In genomic region chr7:108308276-108308675, GRCh38 we compare ENCODE assay signal across 21 cellular contexts.
DNase-seq lines count a peak whose midpoint lies in the region; ATAC-seq, FAIRE-seq and TF ChIP-seq lines count a peak whose summit lies in the region.
"Had no signal": no experiment of that assay in that cellular context is flagged by ENCODE, and none has a peak within 500 bp of the region (broad histone marks: within the 10 kb centered on the region; RNA-seq: fewer than 3 reads in every experiment).

No MANE protein-coding gene starts in this region.

- intact Hi-C loops in HepG2 (cut with micrococcal nuclease; ENCODE audit: unreplicated experiment), result no loop called here
- intact Hi-C loops in upper lobe of right lung (cut with DNase I), result no loop called here

- no peak for FAIRE-seq in HepG2 (lab: Jason Lieb, UNC)

- no peak overlapping the region for H2AFZ ChIP-seq in Karpas-422 (ENCODE audit: low read length)
- no peak overlapping the region for H2AFZ ChIP-seq in HepG2 (ENCODE audit: low read length)

- H3K27me3 ChIP-seq in Karpas-422 (ENCODE audit: low read length) (no peaks in the 10 kb centered on the region), HepG2 (ENCODE audit: control insufficient read depth in 1 of 2, insufficient read depth in 2 of 2, low read length in 2 of 2) (no peaks in the 10 kb centered on the region), upper lobe of right lung (no peaks in the 10 kb centered on the region)

- TF ChIP-seq CTCF in astrocyte of the spinal cord (IDR thresholded peaks at IDR 0.05; ENCODE audit: low read depth, low read length) (no peak), osteocyte (IDR thresholded peaks at IDR 0.05) (no peak), HepG2 (CRISPR knock-in tag; IDR thresholded peaks at IDR 0.05) (no peak), upper lobe of right lung (IDR thresholded peaks at IDR 0.05) (no peak)

- H3K36me3 ChIP-seq in Karpas-422 (ENCODE audit: insufficient read depth, low read length), result no peaks in the 10 kb centered on the region
- no peaks in the 10 kb centered on the region for H3K36me3 ChIP-seq in HepG2 (replicated peaks in 1 of 2; ENCODE audit: control insufficient read depth in 1 of 2, insufficient read depth in 2 of 2, low read length in 2 of 2)
- no peaks in the 10 kb centered on the region for H3K36me3 ChIP-seq in upper lobe of right lung
- H3K36me3 ChIP-seq: prostate gland had no signal

- H3K4me3 Mint-ChIP-seq in osteocyte (ENCODE audit: unreplicated experiment), result peak overlapping the region; percentile 26
- H3K4me3 Mint-ChIP-seq: activated T-cell treated with anti-CD3 and anti-CD28 coated beads, Interleukin-2, amount 50 U/mL, for 24 hours; CD8-positive, alpha-beta memory T cell; naive B cell had no signal

- TF ChIP-seq EP300 in HepG2 (IDR thresholded peaks at IDR 0.05; ENCODE audit: low read depth in 2 of 2, low read length in 2 of 2) (no peak), HepG2 (CRISPR knock-in tag; IDR thresholded peaks at IDR 0.05; ENCODE audit: borderline replicate concordance) (no peak)

- H3K36me3 Mint-ChIP-seq in osteocyte (ENCODE audit: unreplicated experiment), result no peaks in the 10 kb centered on the region
- H3K36me3 Mint-ChIP-seq: CD8-positive, alpha-beta memory T cell; naive B cell had no signal

- TF ChIP-seq POLR2A in HepG2 (IDR thresholded peaks at IDR 0.05; ENCODE audit: insufficient read depth in 1 of 2, low read depth in 2 of 2, low read length in 2 of 2), result no peak

- WGBS in HepG2 (ENCODE audit: low lambda C conversion rate), result 23% methylated on average over 3 of the region's 3 CpGs

- ATAC-seq in HepG2 (no peak), upper lobe of right lung (no peak)

- POLR2A ChIA-PET in HepG2 (lab: Yijun Ruan, JAX), result no interaction called here

- no peaks in the 10 kb centered on the region for H3K27me3 Mint-ChIP-seq in osteocyte (ENCODE audit: unreplicated experiment)
- H3K27me3 Mint-ChIP-seq: CD8-positive, alpha-beta memory T cell had no signal

- H3K27ac ChIP-seq in Karpas-422 (ENCODE audit: low read length) (no peak overlapping the region), HepG2 (ENCODE audit: extremely low read length, insufficient read depth, low read length) (no peak overlapping the region), upper lobe of right lung (no peak overlapping the region)
- H3K27ac ChIP-seq: prostate gland had no signal

- peak overlapping the region; percentile 88 for H3K27ac Mint-ChIP-seq in osteocyte (ENCODE audit: unreplicated experiment)
- H3K27ac Mint-ChIP-seq: activated T-cell treated with anti-CD3 and anti-CD28 coated beads, Interleukin-2, amount 50 U/mL, for 24 hours; CD8-positive, alpha-beta memory T cell; naive B cell had no signal

- H3K9me3 Mint-ChIP-seq in osteocyte (ENCODE audit: unreplicated experiment), result no peaks in the 10 kb centered on the region
- H3K9me3 Mint-ChIP-seq: activated T-cell treated with anti-CD3 and anti-CD28 coated beads, Interleukin-2, amount 50 U/mL, for 24 hours; CD8-positive, alpha-beta memory T cell; naive B cell had no signal

- no peaks in the 10 kb centered on the region for H4K20me1 ChIP-seq in Karpas-422 (ENCODE audit: insufficient read depth, low read depth, low read length)
- H4K20me1 ChIP-seq in HepG2 (ENCODE audit: insufficient read depth, low read length), result no peaks in the 10 kb centered on the region

- H3K4me1 Mint-ChIP-seq in osteocyte (ENCODE audit: unreplicated experiment), result peaks cover 77% of the 10 kb centered on the region
- H3K4me1 Mint-ChIP-seq: CD8-positive, alpha-beta memory T cell had no signal

- DNase-seq in Karpas-422 (peak; percentile 24), astrocyte of the spinal cord (ENCODE audit: low read depth, low spot score) (peak; percentile 48), fibroblast of gingiva (ENCODE audit: low read depth) (peak; percentile 93), osteocyte (ENCODE audit: extremely low spot score, unreplicated experiment) (no peak), HepG2 (ENCODE audit: low spot score) (no peak), upper lobe of right lung (no peak), DMS153 treated with DMSO at 0.1 percent for 48 hours (lab: John Stamatoyannopoulos, UW; ENCODE audit: unreplicated experiment) (no peak), islet precursor cell (no peak)
- DNase-seq: activated CD4-positive, alpha-beta T cell treated with anti-CD3 and anti-CD28 coated beads, Interleukin-2, amount 50 U/mL, for 4 hours; activated naive CD4-positive, alpha-beta T cell treated with anti-CD3 and anti-CD28 coated beads, Interleukin-2, amount 50 U/mL, for 16 hours; activated T-cell treated with anti-CD3 and anti-CD28 coated beads, Interleukin-2, amount 50 U/mL, for 24 hours; CD8-positive, alpha-beta memory T cell; central memory CD4-positive, alpha-beta T cell; Kasumi-1; naive B cell; NCI-H1417; RPMI8226; stimulated activated naive CD4-positive, alpha-beta T cell treated with Interleukin-2 at 50 U/mL for 16 hours; SW 1271 had no signal

- H3K4me1 ChIP-seq in Karpas-422 (ENCODE audit: low read length), result no peaks in the 10 kb centered on the region
- H3K4me1 ChIP-seq in HepG2 (ENCODE audit: insufficient read depth, low read length), result no peaks in the 10 kb centered on the region
- H3K4me1 ChIP-seq in upper lobe of right lung, result no peaks in the 10 kb centered on the region
- H3K4me1 ChIP-seq: prostate gland had no signal

- H3K9ac ChIP-seq in Karpas-422 (ENCODE audit: low read length), result no peak overlapping the region
- H3K9ac ChIP-seq in HepG2 (ENCODE audit: insufficient read depth, low read depth, low read length), result no peak overlapping the region

- H3K4me3 ChIP-seq in Karpas-422 (ENCODE audit: low read length) (no peak overlapping the region), astrocyte of the spinal cord (ENCODE audit: low read depth, low read length) (no peak overlapping the region), HepG2 (replicated peaks in 1 of 3; ENCODE audit: insufficient read depth in 1 of 3, low read depth in 2 of 3, low read length in 3 of 3) (no peak overlapping the region), upper lobe of right lung (no peak overlapping the region)
- H3K4me3 ChIP-seq: lung, prostate gland had no signal

- CTCF ChIA-PET in HepG2 (lab: Yijun Ruan, JAX; ENCODE audit: low intra/inter-chr PET ratio, low total read pairs), result no interaction called here

- no peaks in the 10 kb centered on the region for H3K79me2 ChIP-seq in Karpas-422 (ENCODE audit: low read length)
- H3K79me2 ChIP-seq in HepG2 (ENCODE audit: insufficient read depth, low read length), result no peaks in the 10 kb centered on the region

- in situ Hi-C loops in astrocyte of the spinal cord (cut with HindIII; ENCODE audit: low sequenced_read_pairs), result no loop called here
- in situ Hi-C loops in HepG2 (cut with HindIII; ENCODE audit: extremely low pct_ligation_motif_present, low pct_unique_long_range_greater_than_20kb), result no loop called here

- H3K4me2 ChIP-seq in Karpas-422 (ENCODE audit: low read depth, low read length, poor library complexity, severe bottlenecking), result no peak overlapping the region
- H3K4me2 ChIP-seq in HepG2 (ENCODE audit: low read depth, low read length), result no peak overlapping the region

- no peak for TF ChIP-seq RAD21 in HepG2 (CRISPR knock-in tag; IDR thresholded peaks at IDR 0.05)

- no TSS peak for BruUV-seq in HepG2 (replicated peaks; lab: Mats Ljungman, UMichigan)

- H3K9me2 ChIP-seq in Karpas-422 (replicated peaks; ENCODE audit: insufficient read depth, low read length), result no peaks in the 10 kb centered on the region

- H3K9me3 ChIP-seq in Karpas-422 (ENCODE audit: low read length) (no peaks in the 10 kb centered on the region), HepG2 (ENCODE audit: low read length) (no peaks in the 10 kb centered on the region), upper lobe of right lung (no peaks in the 10 kb centered on the region)
- H3K9me3 ChIP-seq: prostate gland had no signal

TF ChIP-seq in HepG2, 621 proteins besides CTCF, POLR2A, EP300 and RAD21:
- TF ChIP-seq WIZ (CRISPR knock-in tag; IDR thresholded peaks at IDR 0.05) (no peak), ZNF879 (CRISPR knock-in tag; IDR thresholded peaks at IDR 0.05) (no peak), TEAD2 (CRISPR knock-in tag; IDR thresholded peaks at IDR 0.05) (no peak), KLF15 (CRISPR knock-in tag; IDR thresholded peaks at IDR 0.05; ENCODE audit: borderline replicate concordance) (no peak), ZNF317 (CRISPR knock-in tag; IDR thresholded peaks at IDR 0.05) (no peak), JDP2 (CRISPR knock-in tag; IDR thresholded peaks at IDR 0.05; ENCODE audit: borderline replicate concordance) (no peak), ZNF251 (CRISPR knock-in tag; IDR thresholded peaks at IDR 0.05) (no peak), ZNF570 (CRISPR knock-in tag; IDR thresholded peaks at IDR 0.05; ENCODE audit: borderline replicate concordance) (no peak), HOXA7 (CRISPR knock-in tag; IDR thresholded peaks at IDR 0.05) (no peak), ZNF160 (CRISPR knock-in tag; IDR thresholded peaks at IDR 0.05) (no peak), NFIC (IDR thresholded peaks at IDR 0.05; ENCODE audit: low read length) (no peak), MTF1 (CRISPR knock-in tag; IDR thresholded peaks at IDR 0.05) (no peak), ZNF430 (CRISPR knock-in tag; IDR thresholded peaks at IDR 0.05) (no peak)
- TF ChIP-seq, protein P1, sequence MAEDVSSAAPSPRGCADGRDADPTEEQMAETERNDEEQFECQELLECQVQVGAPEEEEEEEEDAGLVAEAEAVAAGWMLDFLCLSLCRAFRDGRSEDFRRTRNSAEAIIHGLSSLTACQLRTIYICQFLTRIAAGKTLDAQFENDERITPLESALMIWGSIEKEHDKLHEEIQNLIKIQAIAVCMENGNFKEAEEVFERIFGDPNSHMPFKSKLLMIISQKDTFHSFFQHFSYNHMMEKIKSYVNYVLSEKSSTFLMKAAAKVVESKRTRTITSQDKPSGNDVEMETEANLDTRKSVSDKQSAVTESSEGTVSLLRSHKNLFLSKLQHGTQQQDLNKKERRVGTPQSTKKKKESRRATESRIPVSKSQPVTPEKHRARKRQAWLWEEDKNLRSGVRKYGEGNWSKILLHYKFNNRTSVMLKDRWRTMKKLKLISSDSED (CRISPR knock-in tag; IDR thresholded peaks at IDR 0.05), result no peak

Comparison
In these comparisons a context has a peak if more than half of its experiments do, and no peak if none do; other contexts are left out.
1. DNase-seq: peak in Karpas-422 (single experiment), astrocyte of the spinal cord (single experiment) and fibroblast of gingiva (single experiment); none in osteocyte (single experiment), HepG2 (single experiment), upper lobe of right lung (single experiment), DMS153 treated with DMSO at 0.1 percent for 48 hours (single experiment) and islet precursor cell (single experiment).